Comparison of ENCODE assay signal across 15 cellular contexts in the genomic region with DNA sequence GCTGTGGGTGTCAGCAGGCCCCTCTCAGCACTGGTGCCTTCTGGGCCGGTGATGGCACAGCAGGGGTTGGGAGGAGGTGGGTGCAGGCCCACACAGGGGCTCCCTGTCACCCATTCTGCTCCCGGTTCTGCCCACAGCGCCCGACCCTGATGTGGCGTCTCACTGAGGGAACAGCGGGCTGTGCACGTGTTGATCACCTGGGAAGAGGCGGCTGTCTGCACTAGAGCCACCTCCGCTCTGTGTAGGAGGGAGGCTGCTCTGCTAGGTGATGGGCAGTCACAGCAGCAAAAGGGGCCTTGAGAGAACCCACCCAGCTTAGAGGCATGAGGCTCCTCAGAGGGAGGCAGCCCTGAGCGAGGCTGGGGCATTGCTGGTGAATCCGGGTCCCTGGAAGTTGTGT. TPM values are rescaled to one million over a fixed set of nuclear protein-coding genes. Genes with fewer than 3 reads are reported as not detected.
DNase-seq lines count a peak whose midpoint lies in the region; ATAC-seq, FAIRE-seq and TF ChIP-seq lines count a peak whose summit lies in the region.
"Had no signal": no experiment of that assay in that cellular context is flagged by ENCODE, and none has a peak within 500 bp of the region (broad histone marks: within the 10 kb centered on the region; RNA-seq: fewer than 3 reads in every experiment).

No MANE protein-coding gene starts in this region.

- H3K4me3 Mint-ChIP-seq in activated CD4-positive, alpha-beta T cell treated with anti-CD3 and anti-CD28 coated beads, Interleukin-2, amount 10 ng/mL, durations not matched to agents 7 days and 5 days, result no peak overlapping the region
- no peak overlapping the region for H3K4me3 Mint-ChIP-seq in activated CD4-positive, alpha-beta T cell treated with anti-CD3 and anti-CD28 coated beads, Interleukin-2, amount 10 ng/mL, durations not matched to agents 24 days and 14 days
- H3K4me3 Mint-ChIP-seq in activated CD8-positive, alpha-beta T cell treated with anti-CD3 and anti-CD28 coated beads, Interleukin-2, amount 10 ng/mL, durations not matched to agents 7 days and 5 days, result no peak overlapping the region
- H3K4me3 Mint-ChIP-seq: CD4-positive, CD25-positive, alpha-beta regulatory T cell had no signal

- H3K9ac ChIP-seq in kidney (ENCODE audit: low read length in 2 of 2), result no peak overlapping the region
- H3K9ac ChIP-seq: GM23248 had no signal

- ATAC-seq in sciatic nerve, result no peak
- no peak for ATAC-seq in activated CD8-positive, alpha-beta T cell treated with anti-CD3 and anti-CD28 coated beads, Interleukin-2, amount 10 ng/mL, durations not matched to agents 7 days and 5 days

- no peaks in the 10 kb centered on the region for H3K36me3 ChIP-seq in kidney (ENCODE audit: control insufficient read depth in 1 of 2, insufficient read depth in 2 of 2, low read length in 2 of 2)

- no peak overlapping the region for H3K4me3 ChIP-seq in kidney (ENCODE audit: low read length in 2 of 2)
- H3K4me3 ChIP-seq: GM23248 had no signal

- H3K9me3 ChIP-seq in kidney (ENCODE audit: control insufficient read depth in 1 of 2, low read length in 2 of 2), result no peaks in the 10 kb centered on the region

- POLR2A ChIA-PET in activated CD4-positive, alpha-beta T cell treated with anti-CD3 and anti-CD28 coated beads, Interleukin-2, amount 10 ng/mL, durations not matched to agents 7 days and 5 days (lab: Charles Lee), result interaction anchor here (0.7 kb wide), 1 partner anchor 67 kb away, joined by 3 read pairs; no protein-coding TSS in a partner anchor
- POLR2A ChIA-PET in activated CD8-positive, alpha-beta T cell treated with anti-CD3 and anti-CD28 coated beads, Interleukin-2, amount 10 ng/mL, durations not matched to agents 7 days and 5 days (lab: Charles Lee), result no interaction called here

- H3K4me1 Mint-ChIP-seq in activated CD4-positive, alpha-beta T cell treated with anti-CD3 and anti-CD28 coated beads, Interleukin-2, amount 10 ng/mL, durations not matched to agents 7 days and 5 days, result no peaks in the 10 kb centered on the region
- no peaks in the 10 kb centered on the region for H3K4me1 Mint-ChIP-seq in activated CD4-positive, alpha-beta T cell treated with anti-CD3 and anti-CD28 coated beads, Interleukin-2, amount 10 ng/mL, durations not matched to agents 24 days and 14 days
- no peaks in the 10 kb centered on the region for H3K4me1 Mint-ChIP-seq in activated CD8-positive, alpha-beta T cell treated with anti-CD3 and anti-CD28 coated beads, Interleukin-2, amount 10 ng/mL, durations not matched to agents 7 days and 5 days (ENCODE audit: low read depth)
- H3K4me1 Mint-ChIP-seq: CD4-positive, CD25-positive, alpha-beta regulatory T cell had no signal

- H3K27ac ChIP-seq in kidney (ENCODE audit: low read depth in 2 of 2, low read length in 2 of 2), result no peak overlapping the region
- H3K27ac ChIP-seq: 22Rv1, GM23248 had no signal

- no peaks in the 10 kb centered on the region for H3K36me3 Mint-ChIP-seq in activated CD4-positive, alpha-beta T cell treated with anti-CD3 and anti-CD28 coated beads, Interleukin-2, amount 10 ng/mL, durations not matched to agents 7 days and 5 days (ENCODE audit: low read depth)
- H3K36me3 Mint-ChIP-seq in activated CD4-positive, alpha-beta T cell treated with anti-CD3 and anti-CD28 coated beads, Interleukin-2, amount 10 ng/mL, durations not matched to agents 24 days and 14 days (ENCODE audit: low read depth), result no peaks in the 10 kb centered on the region
- no peaks in the 10 kb centered on the region for H3K36me3 Mint-ChIP-seq in activated CD8-positive, alpha-beta T cell treated with anti-CD3 and anti-CD28 coated beads, Interleukin-2, amount 10 ng/mL, durations not matched to agents 7 days and 5 days (ENCODE audit: low read depth)
- H3K36me3 Mint-ChIP-seq: CD4-positive, CD25-positive, alpha-beta regulatory T cell had no signal

- H3K9me3 Mint-ChIP-seq in activated CD4-positive, alpha-beta T cell treated with anti-CD3 and anti-CD28 coated beads, Interleukin-2, amount 10 ng/mL, durations not matched to agents 7 days and 5 days, result no peaks in the 10 kb centered on the region
- H3K9me3 Mint-ChIP-seq in activated CD4-positive, alpha-beta T cell treated with anti-CD3 and anti-CD28 coated beads, Interleukin-2, amount 10 ng/mL, durations not matched to agents 24 days and 14 days, result no peaks in the 10 kb centered on the region
- no peaks in the 10 kb centered on the region for H3K9me3 Mint-ChIP-seq in activated CD8-positive, alpha-beta T cell treated with anti-CD3 and anti-CD28 coated beads, Interleukin-2, amount 10 ng/mL, durations not matched to agents 7 days and 5 days (ENCODE audit: insufficient read depth)
- H3K9me3 Mint-ChIP-seq: CD4-positive, CD25-positive, alpha-beta regulatory T cell had no signal

- DNase-seq in activated CD4-positive, alpha-beta T cell treated with anti-CD3 and anti-CD28 coated beads, Interleukin-2, amount 10 ng/mL, durations not matched to agents 7 days and 5 days, result no peak
- no peak for DNase-seq in activated CD4-positive, alpha-beta T cell treated with anti-CD3 and anti-CD28 coated beads, Interleukin-2, amount 10 ng/mL, durations not matched to agents 24 days and 14 days
- DNase-seq in kidney (peak; percentile 66), sciatic nerve (ENCODE audit: low spot score) (peak; percentile 25), GM12892 (ENCODE audit: insufficient read length) (no peak), ureter (ENCODE audit: low spot score) (no peak)
- no peak for DNase-seq in activated CD8-positive, alpha-beta T cell treated with anti-CD3 and anti-CD28 coated beads, Interleukin-2, amount 10 ng/mL, durations not matched to agents 7 days and 5 days
- DNase-seq: CD4-positive, CD25-positive, alpha-beta regulatory T cell; DMS53; GF-D8; GM23248; H7; IMR-90 had no signal

- TF ChIP-seq POLR2A in GM12892 (IDR thresholded peaks at IDR 0.05; ENCODE audit: low read depth, low read length), result no peak

- H3K27ac Mint-ChIP-seq in activated CD4-positive, alpha-beta T cell treated with anti-CD3 and anti-CD28 coated beads, Interleukin-2, amount 10 ng/mL, durations not matched to agents 7 days and 5 days, result peak overlapping the region; percentile 54
- H3K27ac Mint-ChIP-seq in activated CD4-positive, alpha-beta T cell treated with anti-CD3 and anti-CD28 coated beads, Interleukin-2, amount 10 ng/mL, durations not matched to agents 24 days and 14 days, result no peak overlapping the region
- no peak overlapping the region for H3K27ac Mint-ChIP-seq in activated CD8-positive, alpha-beta T cell treated with anti-CD3 and anti-CD28 coated beads, Interleukin-2, amount 10 ng/mL, durations not matched to agents 7 days and 5 days
- H3K27ac Mint-ChIP-seq: CD4-positive, CD25-positive, alpha-beta regulatory T cell had no signal

- no peaks in the 10 kb centered on the region for H3K4me1 ChIP-seq in kidney (ENCODE audit: control insufficient read depth in 1 of 2, insufficient read depth in 1 of 2, low read depth in 1 of 2, low read length in 2 of 2)

- intact Hi-C loops in activated CD4-positive, alpha-beta T cell treated with anti-CD3 and anti-CD28 coated beads, Interleukin-2, amount 10 ng/mL, durations not matched to agents 24 days and 14 days (cut with micrococcal nuclease), result no loop called here
- intact Hi-C loops in kidney (cut with DNase I), result no loop called here
- intact Hi-C loops in sciatic nerve (cut with DNase I), result no loop called here

- FAIRE-seq in kidney (lab: Jason Lieb, UNC) (no peak), GM12892 (lab: Jason Lieb, UNC) (no peak)
- FAIRE-seq: GM18507 had no signal

- peaks cover 6% of the 10 kb centered on the region for H3K27me3 Mint-ChIP-seq in activated CD4-positive, alpha-beta T cell treated with anti-CD3 and anti-CD28 coated beads, Interleukin-2, amount 10 ng/mL, durations not matched to agents 7 days and 5 days
- peaks cover 4% of the 10 kb centered on the region for H3K27me3 Mint-ChIP-seq in activated CD4-positive, alpha-beta T cell treated with anti-CD3 and anti-CD28 coated beads, Interleukin-2, amount 10 ng/mL, durations not matched to agents 24 days and 14 days
- peaks cover 5% of the 10 kb centered on the region for H3K27me3 Mint-ChIP-seq in activated CD8-positive, alpha-beta T cell treated with anti-CD3 and anti-CD28 coated beads, Interleukin-2, amount 10 ng/mL, durations not matched to agents 7 days and 5 days (ENCODE audit: low read depth)

- TF ChIP-seq CTCF in kidney (IDR thresholded peaks at IDR 0.05; ENCODE audit: borderline replicate concordance, extremely low read depth, insufficient read depth), result no peak

- CTCF ChIA-PET in activated CD4-positive, alpha-beta T cell treated with anti-CD3 and anti-CD28 coated beads, Interleukin-2, amount 10 ng/mL, durations not matched to agents 7 days and 5 days (lab: Charles Lee), result interaction anchor here (1.3 kb wide), 1 partner anchor 21 kb away, joined by 3 read pairs; no protein-coding TSS in a partner anchor
- CTCF ChIA-PET in activated CD8-positive, alpha-beta T cell treated with anti-CD3 and anti-CD28 coated beads, Interleukin-2, amount 10 ng/mL, durations not matched to agents 7 days and 5 days (lab: Charles Lee), result interaction anchor here (0.7 to 1.5 kb wide), 2 partner anchors 14 to 21 kb away, joined by 3 to 4 read pairs; no protein-coding TSS in a partner anchor

RNA-seq across cellular contexts. Expression of gene TUBGCP3, which starts 39.2 kb away (rescaled TPM):
- 10 to 100 TPM; 59.7 to 67.7 TPM for total RNA-seq in activated CD4-positive, alpha-beta T cell treated with anti-CD3 and anti-CD28 coated beads, Interleukin-2, amount 10 ng/mL, durations not matched to agents 7 days and 5 days
- total RNA-seq in activated CD4-positive, alpha-beta T cell treated with anti-CD3 and anti-CD28 coated beads, Interleukin-2, amount 10 ng/mL, durations not matched to agents 24 days and 14 days, result 64.0 and 69.3 TPM in 2 replicates
- total RNA-seq in kidney (33.2 TPM), sciatic nerve (48.9 TPM), ureter (45.7 TPM)
- 9.1 TPM for polyA plus RNA-seq in kidney (ENCODE audit: insufficient read depth, low read depth, low replicate concordance)
- 25.0 TPM for polyA plus RNA-seq in GM12892 (2012; ENCODE audit: missing spikeins)
- total RNA-seq in activated CD8-positive, alpha-beta T cell treated with anti-CD3 and anti-CD28 coated beads, Interleukin-2, amount 10 ng/mL, durations not matched to agents 7 days and 5 days, result 10 to 100 TPM; 57.4 to 66.5 TPM

Comparison
In these comparisons a context has a peak if more than half of its experiments do, and no peak if none do; other contexts are left out.
1. DNase-seq: peak in kidney (single experiment) and sciatic nerve (single experiment); none in activated CD4-positive, alpha-beta T cell treated with anti-CD3 and anti-CD28 coated beads, Interleukin-2, amount 10 ng/mL, durations not matched to agents 7 days and 5 days (single experiment), activated CD4-positive, alpha-beta T cell treated with anti-CD3 and anti-CD28 coated beads, Interleukin-2, amount 10 ng/mL, durations not matched to agents 24 days and 14 days (single experiment), GM12892 (single experiment), activated CD8-positive, alpha-beta T cell treated with anti-CD3 and anti-CD28 coated beads, Interleukin-2, amount 10 ng/mL, durations not matched to agents 7 days and 5 days (single experiment) and ureter (single experiment).